ENCODE assay signal across 19 cellular contexts in genomic region chr5:180118391-180118791, GRCh38.
"Had no signal": no experiment of that assay in that cellular context is flagged by ENCODE, and none has a peak within 500 bp of the region (broad histone marks: within the 10 kb centered on the region; RNA-seq: fewer than 3 reads in every experiment).

No MANE protein-coding gene starts in this region.

- H3K27ac ChIP-seq: breast epithelium, colonic mucosa, heart right ventricle, thyroid gland had no signal

- H3K4me1 Mint-ChIP-seq: activated CD4-positive, alpha-beta T cell treated with anti-CD3 and anti-CD28 coated beads, Interleukin-2, amount 10 ng/mL, durations not matched to agents 7 days and 5 days; activated CD8-positive, alpha-beta memory T cell treated with anti-CD3 and anti-CD28 coated beads, Interleukin-2, amount 10 ng/mL, durations not matched to agents 7 days and 5 days; activated naive CD8-positive, alpha-beta T cell treated with anti-CD3 and anti-CD28 coated beads, Interleukin-2, amount 10 ng/mL, durations not matched to agents 7 days and 5 days had no signal

- ATAC-seq: activated CD8-positive, alpha-beta memory T cell treated with anti-CD3 and anti-CD28 coated beads, Interleukin-2, amount 10 ng/mL, durations not matched to agents 7 days and 5 days; activated CD8-positive, alpha-beta T cell treated with anti-CD3 and anti-CD28 coated beads for 36 hours; heart right ventricle; left lobe of liver; stimulated activated naive CD8-positive, alpha-beta T cell treated with anti-CD3 and anti-CD28 coated beads, Interleukin-15, Interleukin-2, amounts not matched to agents 100 U/mL and 50 U/mL, for 24 hours had no signal

- H3K9me3 ChIP-seq: breast epithelium, colonic mucosa, heart right ventricle, thyroid gland had no signal

- H3K36me3 ChIP-seq: breast epithelium, colonic mucosa, heart right ventricle, thyroid gland had no signal

- DNase-seq: activated CD4-positive, alpha-beta T cell treated with anti-CD3 and anti-CD28 coated beads, Interleukin-2, amount 10 ng/mL, durations not matched to agents 7 days and 5 days; activated CD8-positive, alpha-beta memory T cell treated with anti-CD3 and anti-CD28 coated beads, Interleukin-2, amount 10 ng/mL, durations not matched to agents 7 days and 5 days; activated CD8-positive, alpha-beta T cell treated with anti-CD3 and anti-CD28 coated beads for 36 hours; activated naive CD4-positive, alpha-beta T cell; activated naive CD8-positive, alpha-beta T cell treated with anti-CD3 and anti-CD28 coated beads, Interleukin-2, amount 10 ng/mL, durations not matched to agents 7 days and 5 days; activated T-cell treated with anti-CD3 and anti-CD28 coated beads for 4 hours; amniotic stem cell; colonic mucosa; erythroblast; foreskin fibroblast; nephron progenitor cell; nucleus accumbens; stimulated activated CD4-positive, alpha-beta T cell treated with anti-CD3 and anti-CD28 coated beads, Interleukin-4, amount 100 ng/mL, for 24 hours; stimulated activated naive CD8-positive, alpha-beta T cell treated with anti-CD3 and anti-CD28 coated beads, Interleukin-15, Interleukin-2, amounts not matched to agents 100 U/mL and 50 U/mL, for 24 hours had no signal

- H3K27me3 ChIP-seq: colonic mucosa, thyroid gland had no signal

- H3K4me3 Mint-ChIP-seq: activated CD4-positive, alpha-beta T cell treated with anti-CD3 and anti-CD28 coated beads, Interleukin-2, amount 10 ng/mL, durations not matched to agents 7 days and 5 days; activated CD8-positive, alpha-beta memory T cell treated with anti-CD3 and anti-CD28 coated beads, Interleukin-2, amount 10 ng/mL, durations not matched to agents 7 days and 5 days; activated CD8-positive, alpha-beta T cell treated with anti-CD3 and anti-CD28 coated beads for 36 hours; activated naive CD8-positive, alpha-beta T cell treated with anti-CD3 and anti-CD28 coated beads, Interleukin-2, amount 10 ng/mL, durations not matched to agents 7 days and 5 days; nephron progenitor cell; T-helper 1 cell treated with Interleukin-12 subunit alpha and Interleukin-12 subunit beta and Interleukin-4 antibody, amounts not matched to agents 30 μg/mL and 1 μg/mL, for 36 hours had no signal

- H3K36me3 Mint-ChIP-seq: activated CD8-positive, alpha-beta memory T cell treated with anti-CD3 and anti-CD28 coated beads, Interleukin-2, amount 10 ng/mL, durations not matched to agents 7 days and 5 days; activated naive CD8-positive, alpha-beta T cell treated with anti-CD3 and anti-CD28 coated beads, Interleukin-2, amount 10 ng/mL, durations not matched to agents 7 days and 5 days had no signal

- H3K4me3 ChIP-seq: breast epithelium, colonic mucosa, heart right ventricle, thyroid gland had no signal

- H3K27ac Mint-ChIP-seq: activated CD4-positive, alpha-beta T cell treated with anti-CD3 and anti-CD28 coated beads, Interleukin-2, amount 10 ng/mL, durations not matched to agents 7 days and 5 days; activated CD8-positive, alpha-beta memory T cell treated with anti-CD3 and anti-CD28 coated beads, Interleukin-2, amount 10 ng/mL, durations not matched to agents 7 days and 5 days; activated CD8-positive, alpha-beta T cell treated with anti-CD3 and anti-CD28 coated beads for 36 hours; activated naive CD8-positive, alpha-beta T cell treated with anti-CD3 and anti-CD28 coated beads, Interleukin-2, amount 10 ng/mL, durations not matched to agents 7 days and 5 days; T-helper 1 cell treated with Interleukin-12 subunit alpha and Interleukin-12 subunit beta and Interleukin-4 antibody, amounts not matched to agents 30 μg/mL and 1 μg/mL, for 36 hours had no signal

- H3K4me1 ChIP-seq: breast epithelium, colonic mucosa, heart right ventricle had no signal

- H3K9me3 Mint-ChIP-seq: activated CD4-positive, alpha-beta T cell treated with anti-CD3 and anti-CD28 coated beads, Interleukin-2, amount 10 ng/mL, durations not matched to agents 7 days and 5 days; activated CD8-positive, alpha-beta T cell treated with anti-CD3 and anti-CD28 coated beads for 36 hours; activated naive CD8-positive, alpha-beta T cell treated with anti-CD3 and anti-CD28 coated beads, Interleukin-2, amount 10 ng/mL, durations not matched to agents 7 days and 5 days; nephron progenitor cell; T-helper 1 cell treated with Interleukin-12 subunit alpha and Interleukin-12 subunit beta and Interleukin-4 antibody, amounts not matched to agents 30 μg/mL and 1 μg/mL, for 36 hours had no signal
